30 cellular contexts compared by ENCODE assay signal in genomic region chr3:183984749-183985729, GRCh38. TPM values are rescaled to one million over a fixed set of nuclear protein-coding genes. Genes with fewer than 3 reads are reported as not detected.
DNase-seq lines count a peak whose midpoint lies in the region; TF ChIP-seq lines count a peak whose summit lies in the region.
"Had no signal": no experiment of that assay in that cellular context is flagged by ENCODE, and none has a peak within 500 bp of the region (broad histone marks: within the 10 kb centered on the region; RNA-seq: fewer than 3 reads in every experiment).

No MANE protein-coding gene starts in this region.

- H3K27ac Mint-ChIP-seq in type B pancreatic cell, result peak overlapping the region; percentile 71
- H3K27ac Mint-ChIP-seq: activated CD4-positive, alpha-beta T cell treated with anti-CD3 and anti-CD28 coated beads for 36 hours; HFFc6 had no signal

- H3K9me3 Mint-ChIP-seq in type B pancreatic cell, result no peaks in the 10 kb centered on the region
- H3K9me3 Mint-ChIP-seq: activated T-cell treated with anti-CD3 and anti-CD28 coated beads, Interleukin-2, amount 50 U/mL, for 4 hours; CD14-positive monocyte; HFFc6; naive thymus-derived CD4-positive, alpha-beta T cell had no signal

- TF ChIP-seq CTCF in choroid plexus epithelial cell (conservative IDR thresholded peaks at IDR 0.05; ENCODE audit: low read depth, low read length), result no peak
- TF ChIP-seq CTCF in liver (IDR thresholded peaks at IDR 0.05; ENCODE audit: low read depth, low read length, missing input control), result no peak
- TF ChIP-seq CTCF in type B pancreatic cell (conservative IDR thresholded peaks at IDR 0.05), result no peak
- TF ChIP-seq CTCF in dorsolateral prefrontal cortex (IDR thresholded peaks at IDR 0.05 in 54 of 56, conservative IDR thresholded peaks at IDR 0.05 in 2 of 56; ENCODE audit: low read depth in 1 of 56, partially characterized antibody in 56 of 56), result no peak

- H3K27me3 ChIP-seq in HUES64 (ENCODE audit: insufficient read depth, low read length) (no peaks in the 10 kb centered on the region), liver (ENCODE audit: control insufficient read depth in 4 of 4, insufficient read depth in 4 of 4, low read length in 3 of 4) (no peaks in the 10 kb centered on the region), dorsolateral prefrontal cortex (no peaks in the 10 kb centered on the region)
- H3K27me3 ChIP-seq: adrenal gland, brain microvascular endothelial cell, right atrium auricular region, SJCRH30 had no signal

- no peaks in the 10 kb centered on the region for H3K27me3 Mint-ChIP-seq in type B pancreatic cell
- H3K27me3 Mint-ChIP-seq: activated CD4-positive, alpha-beta T cell treated with anti-CD3 and anti-CD28 coated beads for 36 hours; naive thymus-derived CD4-positive, alpha-beta T cell had no signal

- peaks cover 27% of the 10 kb centered on the region for H3K4me1 Mint-ChIP-seq in type B pancreatic cell (ENCODE audit: unreplicated experiment)
- H3K4me1 Mint-ChIP-seq: activated CD4-positive, alpha-beta T cell treated with anti-CD3 and anti-CD28 coated beads for 36 hours; CD14-positive monocyte had no signal

- peaks cover 66% of the 10 kb centered on the region for H3K36me3 ChIP-seq in HUES64 (ENCODE audit: insufficient read depth, low read length)
- peaks cover 0 to 8% (median 3%) of the 10 kb centered on the region in 4 donors for H3K36me3 ChIP-seq in liver (ENCODE audit: control insufficient read depth in 4 of 4, insufficient read depth in 3 of 4, low read depth in 1 of 4, low read length in 3 of 4)

- no peak overlapping the region for H3K4me3 Mint-ChIP-seq in type B pancreatic cell
- H3K4me3 Mint-ChIP-seq: activated CD4-positive, alpha-beta T cell treated with anti-CD3 and anti-CD28 coated beads for 36 hours; activated T-cell treated with anti-CD3 and anti-CD28 coated beads, Interleukin-2, amount 50 U/mL, for 4 hours; CD14-positive monocyte; HFFc6; naive thymus-derived CD4-positive, alpha-beta T cell had no signal

- H3K27ac ChIP-seq in HUES64 (ENCODE audit: low read depth, low read length), result peak overlapping the region; percentile 64; the same call in 1 of the 2 replicates
- H3K27ac ChIP-seq in liver (ENCODE audit: low read depth in 1 of 2, low read length in 2 of 2), result no peak overlapping the region
- H3K27ac ChIP-seq in dorsolateral prefrontal cortex, result no peak overlapping the region
- H3K27ac ChIP-seq: adrenal gland, brain microvascular endothelial cell, coronary artery, right atrium auricular region, thoracic aorta had no signal

- H3K4me1 ChIP-seq in HUES64 (ENCODE audit: insufficient read depth, low read length), result peaks cover 18% of the 10 kb centered on the region
- H3K4me1 ChIP-seq in liver (ENCODE audit: control insufficient read depth in 4 of 4, insufficient read depth in 4 of 4, low read length in 3 of 4), result peaks cover 6 to 31% (median 28%) of the 10 kb centered on the region in 4 donors
- H3K4me1 ChIP-seq: adrenal gland, right atrium auricular region had no signal

- H3K36me3 Mint-ChIP-seq in type B pancreatic cell, result peaks cover 33% of the 10 kb centered on the region

- H3K4me3 ChIP-seq in HUES64 (ENCODE audit: low read length), result no peak overlapping the region
- no peak overlapping the region for H3K4me3 ChIP-seq in choroid plexus epithelial cell (ENCODE audit: low read depth, low read length)
- H3K4me3 ChIP-seq in liver (ENCODE audit: low read depth in 1 of 3, low read length in 3 of 3), result no peak overlapping the region
- no peak overlapping the region for H3K4me3 ChIP-seq in dorsolateral prefrontal cortex
- H3K4me3 ChIP-seq: adrenal gland, coronary artery, right atrium auricular region, SJCRH30, thoracic aorta had no signal

- WGBS in HUES64, result 55% methylated on average over 10 of the region's 11 CpGs
- WGBS in liver, result 65% methylated on average over 11 of the region's 11 CpGs

- DNase-seq in choroid plexus epithelial cell (ENCODE audit: low read depth) (peak; percentile 33), type B pancreatic cell (ENCODE audit: extremely low spot score, unreplicated experiment) (no peak), dorsolateral prefrontal cortex (no peak)
- no peak for DNase-seq in stimulated activated CD4-positive, alpha-beta T cell treated with anti-CD3 and anti-CD28 coated beads, Interleukin-2, amount 100 ng/mL, for 48 hours
- DNase-seq in activated T-cell treated with anti-CD3 and anti-CD28 coated beads, Interleukin-2, amount 50 U/mL, for 1 hour, result no peak
- DNase-seq: activated CD4-positive, alpha-beta T cell treated with anti-CD3 and anti-CD28 coated beads for 36 hours; activated naive CD4-positive, alpha-beta T cell treated with Interleukin-2 at 50 U/mL for 16 hours; activated T-cell treated with anti-CD3 and anti-CD28 coated beads, Interleukin-2, amount 50 U/mL, for 4 hours; brain microvascular endothelial cell; HFFc6; Karpas-422; left colon; naive thymus-derived CD4-positive, alpha-beta T cell; NCI-H187; NCI-H526 treated with DMSO at 0.1 percent for 48 hours; SJCRH30; stimulated activated CD4-positive, alpha-beta T cell treated with anti-CD3 and anti-CD28 coated beads, Interleukin-4, amount 100 ng/mL, for 4 hours; stimulated activated naive CD4-positive, alpha-beta T cell; T-helper 1 cell had no signal

- no peak overlapping the region; the same call in 1 of the 2 replicates for H3K9ac ChIP-seq in HUES64 (ENCODE audit: low read depth, low read length)
- no peak overlapping the region for H3K9ac ChIP-seq in liver (ENCODE audit: low read depth in 1 of 2, low read length in 2 of 2)

- H3K9me3 ChIP-seq in HUES64 (ENCODE audit: insufficient read depth, low read depth, low read length), result no peaks in the 10 kb centered on the region
- H3K9me3 ChIP-seq in liver (ENCODE audit: control insufficient read depth in 4 of 4, low read length in 3 of 4), result no peaks in the 10 kb centered on the region
- H3K9me3 ChIP-seq: adrenal gland, right atrium auricular region, SJCRH30, thoracic aorta had no signal

- no peak for TF ChIP-seq RAD21 in liver (IDR thresholded peaks at IDR 0.05)

- intact Hi-C loops in dorsolateral prefrontal cortex (cut with DNase I), result no loop called here

TF ChIP-seq in liver, 16 proteins besides CTCF, POLR2A, EP300 and RAD21:
- TF ChIP-seq HNF4A (conservative IDR thresholded peaks at IDR 0.05) (no peak), RXRA (IDR thresholded peaks at IDR 0.05) (peak; percentile 76 to 81)

RNA-seq across cellular contexts. Expression of gene ABCC5, which starts 32.6 kb away (rescaled TPM):
- 18.2 TPM for polyA plus RNA-seq in HUES64 (2013, experiment 1 of 2)
- 20.3 TPM for polyA plus RNA-seq in HUES64 (2013, experiment 2 of 2)
- total RNA-seq in liver, result 10 to 100 TPM; 12.5 to 35.7 TPM
- 1 to 10 TPM; 2.8 to 3.7 TPM for polyA plus RNA-seq in liver
- 39.3 and 61.2 TPM in 2 replicates for total RNA-seq in type B pancreatic cell (ENCODE audit: low replicate concordance)
- 100 to 1,000 TPM in 98 of 120 experiments, 10 to 100 TPM in 22; 66.9 to 160 (median 119) TPM for total RNA-seq in dorsolateral prefrontal cortex

RNA-seq across cellular contexts. Expression of gene HTR3D, which starts 46.5 kb away (rescaled TPM):
- not detected for polyA plus RNA-seq in HUES64 (2013, experiment 1 of 2)
- not detected for polyA plus RNA-seq in HUES64 (2013, experiment 2 of 2)
- not detected for total RNA-seq in liver
- not detected for polyA plus RNA-seq in liver
- not detected in 2 replicates for total RNA-seq in type B pancreatic cell (ENCODE audit: low replicate concordance)
- total RNA-seq in dorsolateral prefrontal cortex, result not detected
- total RNA-seq: activated CD4-positive, alpha-beta T cell treated with anti-CD3 and anti-CD28 coated beads for 36 hours; activated CD8-positive, alpha-beta memory T cell treated with anti-CD3 and anti-CD28 coated beads for 36 hours; activated T-cell treated with anti-CD3 and anti-CD28 coated beads, Interleukin-2, amount 50 U/mL, for 4 hours; adrenal gland; Daoy; HFFc6; HT-29; left colon; naive thymus-derived CD4-positive, alpha-beta T cell; omental fat pad; right atrium auricular region; SJCRH30; thoracic aorta had no signal
- polyA plus RNA-seq: adrenal gland; CD14-positive monocyte; naive thymus-derived CD4-positive, alpha-beta T cell had no signal
